Comparison of ENCODE assay signal across 12 cellular contexts in the genomic region with DNA sequence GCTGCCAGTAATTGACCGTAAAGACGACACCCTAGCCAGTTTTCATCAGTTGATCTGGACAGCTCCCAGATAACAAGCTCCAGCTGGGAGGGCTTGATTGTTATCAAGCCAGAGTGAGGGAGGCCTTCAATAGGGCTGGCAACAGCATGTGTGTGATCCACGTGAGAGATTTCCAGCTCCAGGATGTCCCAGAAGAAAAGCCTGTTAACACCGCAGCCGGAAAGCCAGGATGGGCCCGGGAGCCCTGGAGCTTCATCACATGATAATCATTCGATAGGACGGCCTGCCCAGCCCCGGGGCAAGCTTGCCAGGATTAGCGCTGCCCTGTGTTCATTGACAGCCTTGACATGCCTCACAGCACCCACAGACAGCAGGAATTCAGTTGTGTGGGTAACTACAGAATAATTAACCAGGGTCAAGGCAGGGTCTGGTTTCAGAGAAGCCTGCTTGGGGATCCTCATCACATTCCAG.
DNase-seq lines count a peak whose midpoint lies in the region; ATAC-seq, FAIRE-seq and TF ChIP-seq lines count a peak whose summit lies in the region.
"Had no signal": no experiment of that assay in that cellular context is flagged by ENCODE, and none has a peak within 500 bp of the region (broad histone marks: within the 10 kb centered on the region; RNA-seq: fewer than 3 reads in every experiment).

No MANE protein-coding gene starts in this region.

- in situ Hi-C loops in GM13977 (cut with MboI; ENCODE audit: low pct_unique_long_range_greater_than_20kb, low sequenced_read_pairs, unreplicated experiment): no loop called here

- no peaks in the 10 kb centered on the region for H3K79me2 ChIP-seq in osteoblast (ENCODE audit: insufficient read depth, low read length)

- peaks cover 17% of the 10 kb centered on the region for H3K4me1 ChIP-seq in RWPE2 (ENCODE audit: insufficient read depth, poor library complexity, severe bottlenecking)
- peaks cover 14% of the 10 kb centered on the region for H3K4me1 ChIP-seq in osteoblast (ENCODE audit: insufficient read depth, low read length)
- H3K4me1 ChIP-seq: BLaER1 treated with 17β-estradiol and CSF1 and Interleukin-3, amounts not matched to agents 10 nM and 100 nM had no signal

- DNase-seq in EH (ENCODE audit: low read depth): peak; percentile 91
- peak; percentile 66 for DNase-seq in RWPE2 (ENCODE audit: low spot score)
- peak; percentile 71 for DNase-seq in epithelial cell of esophagus (ENCODE audit: low read depth)
- DNase-seq in osteoblast (ENCODE audit: insufficient read length, low spot score, missing footprints): no peak
- DNase-seq in DMS79 (lab: John Stamatoyannopoulos, UW): no peak
- DNase-seq in GM13977 (ENCODE audit: low spot score): no peak
- no peak for DNase-seq in GM12891 (ENCODE audit: insufficient read length, low spot score)
- no peak for DNase-seq in medulla oblongata (ENCODE audit: extremely low spot score)
- DNase-seq: stimulated activated CD8-positive, alpha-beta memory T cell treated with anti-CD3 and anti-CD28 coated beads, Interleukin-4, amount 100 ng/mL, for 48 hours had no signal

- H3K9me3 ChIP-seq in RWPE2 (ENCODE audit: severe bottlenecking) (no peaks in the 10 kb centered on the region), osteoblast (ENCODE audit: low read depth, low read length) (no peaks in the 10 kb centered on the region)
- H3K9me3 ChIP-seq: BLaER1 treated with 17β-estradiol and CSF1 and Interleukin-3, amounts not matched to agents 10 nM and 100 nM; vagina had no signal

- no peak for FAIRE-seq in GM12891 (lab: Jason Lieb, UNC)
- FAIRE-seq: K562 had no signal

- TF ChIP-seq POLR2A in GM12891 (IDR thresholded peaks at IDR 0.05; ENCODE audit: low read depth, low read length): no peak

- peak; percentile 52 for ATAC-seq in RWPE2 (ENCODE audit: low read depth)
- ATAC-seq: K562 had no signal

- no peaks in the 10 kb centered on the region for H4K20me1 ChIP-seq in osteoblast (ENCODE audit: insufficient read depth, low read length)
- H4K20me1 ChIP-seq: BLaER1 treated with 17β-estradiol and CSF1 and Interleukin-3, amounts not matched to agents 10 nM and 100 nM had no signal

- peak overlapping the region; percentile 26 for H3K4me2 ChIP-seq in osteoblast (ENCODE audit: insufficient read depth, low read length)
- H3K4me2 ChIP-seq: BLaER1 treated with 17β-estradiol and CSF1 and Interleukin-3, amounts not matched to agents 10 nM and 100 nM had no signal

- no peak overlapping the region for H2AFZ ChIP-seq in osteoblast (ENCODE audit: low read length)

- H3K36me3 ChIP-seq in RWPE2 (ENCODE audit: low read depth): no peaks in the 10 kb centered on the region
- H3K36me3 ChIP-seq in osteoblast (ENCODE audit: insufficient read depth, low read length): no peaks in the 10 kb centered on the region
- H3K36me3 ChIP-seq: BLaER1 treated with 17β-estradiol and CSF1 and Interleukin-3, amounts not matched to agents 10 nM and 100 nM; vagina had no signal

- H3K27ac ChIP-seq in RWPE2 (ENCODE audit: poor library complexity, severe bottlenecking): peak overlapping the region; percentile 53
- peak overlapping the region; percentile 43 for H3K27ac ChIP-seq in osteoblast (ENCODE audit: low read depth, low read length)
- H3K27ac ChIP-seq: BLaER1 treated with 17β-estradiol and CSF1 and Interleukin-3, amounts not matched to agents 10 nM and 100 nM; vagina had no signal

- H3K4me3 ChIP-seq in RWPE2 (ENCODE audit: severe bottlenecking) (no peak overlapping the region), epithelial cell of esophagus (ENCODE audit: low read length) (no peak overlapping the region), osteoblast (ENCODE audit: insufficient read depth, low read length) (no peak overlapping the region)
- H3K4me3 ChIP-seq: BLaER1 treated with 17β-estradiol and CSF1 and Interleukin-3, amounts not matched to agents 10 nM and 100 nM; K562; vagina had no signal

- H3K27me3 ChIP-seq in RWPE2 (ENCODE audit: insufficient read depth, poor library complexity, severe bottlenecking) (no peaks in the 10 kb centered on the region), osteoblast (ENCODE audit: insufficient read depth, low read length) (no peaks in the 10 kb centered on the region)
- H3K27me3 ChIP-seq: BLaER1 treated with 17β-estradiol and CSF1 and Interleukin-3, amounts not matched to agents 10 nM and 100 nM; vagina had no signal

- TF ChIP-seq CTCF in RWPE2 (IDR thresholded peaks at IDR 0.05; ENCODE audit: poor library complexity, severe bottlenecking): no peak
- TF ChIP-seq CTCF in epithelial cell of esophagus (IDR thresholded peaks at IDR 0.05; ENCODE audit: insufficient read depth, low read depth, low read length, missing control alignments): no peak
- no peak for TF ChIP-seq CTCF in osteoblast (IDR thresholded peaks at IDR 0.05; ENCODE audit: extremely low read depth, low read depth, low read length)
- TF ChIP-seq CTCF in GM13977 (IDR thresholded peaks at IDR 0.05; ENCODE audit: extremely low read depth, insufficient read depth, missing control alignments): no peak

TF ChIP-seq in GM12891, 5 proteins besides CTCF, POLR2A, EP300 and RAD21:
- TF ChIP-seq SPI1 (IDR thresholded peaks at IDR 0.05; ENCODE audit: low read depth, low read length): no peak
- TF ChIP-seq POLR2AphosphoS5 (IDR thresholded peaks at IDR 0.05; ENCODE audit: low read depth, low read length): no peak
- no peak for TF ChIP-seq POU2F2 (IDR thresholded peaks at IDR 0.05; ENCODE audit: low read depth, low read length)
- no peak for TF ChIP-seq TAF1 (IDR thresholded peaks at IDR 0.05; ENCODE audit: low read depth, low read length)
- TF ChIP-seq PAX5 (IDR thresholded peaks at IDR 0.05; ENCODE audit: insufficient read depth, low read length, severe bottlenecking): no peak

Comparison
In these comparisons a context has a peak if more than half of its experiments do, and no peak if none do; other contexts are left out.
1. DNase-seq: peak in EH (single experiment), RWPE2 (single experiment) and epithelial cell of esophagus (single experiment); none in osteoblast (single experiment), DMS79 (single experiment), GM13977 (single experiment), GM12891 (single experiment) and medulla oblongata (single experiment).